In genomic region chr1:156665539-156665938, GRCh38 we compare ENCODE assay signal across 13 cellular contexts. TPM values are rescaled to one million over a fixed set of nuclear protein-coding genes. Genes with fewer than 3 reads are reported as not detected.
A peak's percentile ranks its signal among the peaks of the same experiment; 100 is the strongest.
DNase-seq lines count a peak whose midpoint lies in the region; ATAC-seq and TF ChIP-seq lines count a peak whose summit lies in the region.
"Had no signal": no experiment of that assay in that cellular context is flagged by ENCODE, and none has a peak within 500 bp of the region (broad histone marks: within the 10 kb centered on the region; RNA-seq: fewer than 3 reads in every experiment).

No MANE protein-coding gene starts in this region.

- WGBS in adrenal gland, 4 donors, result 46 to 77% (median 71%) methylated on average over 3 of the region's 3 CpGs
- WGBS in prostate gland, result 71% methylated on average over 3 of the region's 3 CpGs

- in situ Hi-C loops in GM13977 (cut with MboI; ENCODE audit: low pct_unique_long_range_greater_than_20kb, low sequenced_read_pairs, unreplicated experiment), result no loop called here

- H3K36me3 ChIP-seq in BLaER1 (no peaks in the 10 kb centered on the region), adrenal gland (replicated peaks in 1 of 2) (no peaks in the 10 kb centered on the region), iPS-18a (ENCODE audit: control insufficient read depth, low read depth, low read length) (no peaks in the 10 kb centered on the region), prostate gland (no peaks in the 10 kb centered on the region)
- H3K36me3 ChIP-seq: thyroid gland had no signal

- intact Hi-C loops in adrenal gland (cut with DNase I), result no loop called here
- intact Hi-C loops in prostate gland (cut with DNase I), result no loop called here

- H3K4me1 ChIP-seq in BLaER1 (peaks cover 100% of the 10 kb centered on the region), adrenal gland (replicated peaks in 1 of 2) (peaks cover 19 to 60% of the 10 kb centered on the region in 2 donors), iPS-18a (ENCODE audit: control insufficient read depth, low read depth, low read length) (peaks cover 67% of the 10 kb centered on the region), prostate gland (replicated peaks) (no peaks in the 10 kb centered on the region)

- no peak for ATAC-seq in GM19467 (IDR thresholded peaks at IDR 0.05; ENCODE audit: unreplicated experiment)

- no peaks in the 10 kb centered on the region for H4K20me1 ChIP-seq in BLaER1

- H3K4me3 ChIP-seq in BLaER1 (no peak overlapping the region), adrenal gland (no peak overlapping the region), iPS-18a (ENCODE audit: low read length) (no peak overlapping the region), prostate gland (no peak overlapping the region)
- H3K4me3 ChIP-seq: thyroid gland had no signal

- DNase-seq in adrenal gland (no peak), prostate gland (ENCODE audit: low spot score) (no peak), GM13977 (ENCODE audit: low spot score) (no peak), HT-29 (ENCODE audit: low spot score) (no peak)
- no peak for DNase-seq in NK-92 treated with Interleukin-12 subunit alpha and Interleukin-12 subunit beta, amount 100 ng/mL, for 24 hours (lab: John Stamatoyannopoulos, UW)
- DNase-seq: activated T-cell treated with anti-CD3 and anti-CD28 coated beads, Interleukin-2, amount 50 U/mL, for 48 hours; NCI-H524 treated with DMSO at 0.1 percent for 48 hours; SIG-M5 had no signal

- TF ChIP-seq CTCF in adrenal gland (IDR thresholded peaks at IDR 0.05) (no peak), prostate gland (IDR thresholded peaks at IDR 0.05) (no peak), GM13977 (IDR thresholded peaks at IDR 0.05; ENCODE audit: extremely low read depth, insufficient read depth, missing control alignments) (no peak)

- no peaks in the 10 kb centered on the region for H3K27me3 ChIP-seq in BLaER1
- no peaks in the 10 kb centered on the region for H3K27me3 ChIP-seq in adrenal gland
- H3K27me3 ChIP-seq in iPS-18a (ENCODE audit: control insufficient read depth, insufficient read depth, low read length), result no peaks in the 10 kb centered on the region
- H3K27me3 ChIP-seq in prostate gland (replicated peaks; ENCODE audit: insufficient read depth), result no peaks in the 10 kb centered on the region
- H3K27me3 ChIP-seq: thyroid gland had no signal

- peak overlapping the region; percentile 91 for H3K4me2 ChIP-seq in BLaER1

- peak overlapping the region; percentile 64 for H3K27ac ChIP-seq in BLaER1
- H3K27ac ChIP-seq in adrenal gland, result peak overlapping the region in 4 of 5 donors; percentile 13 to 93 (median 46)
- H3K27ac ChIP-seq in iPS-18a (ENCODE audit: low read length), result no peak overlapping the region
- peak overlapping the region; percentile 41 to 52 for H3K27ac ChIP-seq in prostate gland
- H3K27ac ChIP-seq: HL-60 had no signal

- H3K9ac ChIP-seq in BLaER1 (peak overlapping the region; percentile 48; the same call in 1 of the 2 replicates), iPS-18a (ENCODE audit: low read length) (peak overlapping the region; percentile 21)

- TF ChIP-seq POLR2A in adrenal gland (IDR thresholded peaks at IDR 0.05), result no peak
- TF ChIP-seq POLR2A in prostate gland (IDR thresholded peaks at IDR 0.05), result no peak

- H3K9me3 ChIP-seq in BLaER1 (no peaks in the 10 kb centered on the region), adrenal gland (replicated peaks in 1 of 3) (no peaks in the 10 kb centered on the region), iPS-18a (ENCODE audit: control insufficient read depth, low read depth, low read length) (no peaks in the 10 kb centered on the region), prostate gland (no peaks in the 10 kb centered on the region)
- H3K9me3 ChIP-seq: thyroid gland had no signal

RNA-seq across cellular contexts. Expression of gene NES, which starts 11.7 kb away (rescaled TPM):
- total RNA-seq in adrenal gland (10 to 100 TPM in 6 of 8 donors, 1 to 10 TPM in 2; 7.7 to 22.9 (median 14.0) TPM), prostate gland (10 to 100 TPM; 11.2 to 33.4 TPM)
- 10 to 100 TPM; 13.2 to 26.9 (median 18.0) TPM for polyA plus RNA-seq in adrenal gland
- total RNA-seq in HT-29 (2014; rRNA removed; shearing (Covaris generic)), result 0.31 and 0.44 TPM in 2 replicates

RNA-seq across cellular contexts. Expression of gene BCAN, which starts 23.6 kb away (rescaled TPM):
- total RNA-seq in adrenal gland (10 to 100 TPM in 3 of 8 donors, under 1 TPM in 3, not detected in 2; 0.11 to 36.3 (median 8.2) TPM), prostate gland (1 to 10 TPM in 1 of 2 donors, not detected in 1; 4.9 TPM)
- polyA plus RNA-seq in adrenal gland, result 10 to 100 TPM in 1 of 3 donors, 1 to 10 TPM in 2; 2.4 to 24.9 (median 8.9) TPM
- total RNA-seq in HT-29 (2014; rRNA removed; shearing (Covaris generic)), result not detected in 2 replicates

RNA-seq across cellular contexts. Expression of gene CRABP2, which starts 39.8 kb away (rescaled TPM):
- 10 to 100 TPM in 1 of 8 donors, 1 to 10 TPM in 7; 3.1 to 11.6 (median 6.8) TPM for total RNA-seq in adrenal gland
- 10 to 100 TPM in 2 of 3 donors, 1 to 10 TPM in 1; 5.0 to 17.8 (median 11.2) TPM for polyA plus RNA-seq in adrenal gland
- total RNA-seq in prostate gland, result 10 to 100 TPM; 27.3 to 30.8 TPM
- 289 and 312 TPM in 2 replicates for total RNA-seq in HT-29 (2014; rRNA removed; shearing (Covaris generic))

RNA-seq across cellular contexts. Expression of gene HAPLN2, which starts 46.3 kb away (rescaled TPM):
- total RNA-seq in adrenal gland (1 to 10 TPM in 2 of 8 donors, under 1 TPM in 3, not detected in 3; 0.27 to 1.5 (median 0.74) TPM), prostate gland (10 to 100 TPM in 1 of 2 donors, 1 to 10 TPM in 1; 6.1 to 10.2 TPM)
- polyA plus RNA-seq in adrenal gland, result 1 to 10 TPM in 2 of 3 donors, not detected in 1; 2.2 to 3.1 TPM
- total RNA-seq in HT-29 (2014; rRNA removed; shearing (Covaris generic)), result 0.10 TPM in 1 of 2 replicates, not detected in the other
